Comparison of ENCODE assay signal across 4 cellular contexts in the genomic region with DNA sequence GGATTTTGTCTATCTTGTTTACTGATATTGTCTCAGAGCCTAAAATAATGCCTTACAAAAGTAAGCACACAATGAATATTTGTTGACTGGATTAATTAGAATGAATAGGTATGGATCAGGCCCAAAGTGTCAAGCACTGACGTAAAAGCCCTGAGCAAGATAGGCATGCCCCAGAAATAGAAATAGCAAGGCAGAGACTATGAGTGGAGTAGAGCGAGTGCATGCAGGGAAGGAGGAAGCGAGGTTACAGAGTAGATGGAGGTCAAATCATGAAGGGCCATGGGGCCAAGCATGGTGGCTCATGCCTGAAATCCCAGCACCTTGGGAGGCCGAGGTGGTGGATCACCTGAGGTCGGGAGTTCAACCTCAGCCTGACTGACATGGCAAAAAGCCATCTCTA. TPM values are rescaled to one million over a fixed set of nuclear protein-coding genes. Genes with fewer than 3 reads are reported as not detected.
"Had no signal": no experiment of that assay in that cellular context is flagged by ENCODE, and none has a peak within 500 bp of the region (broad histone marks: within the 10 kb centered on the region; RNA-seq: fewer than 3 reads in every experiment).

No MANE protein-coding gene starts in this region.

- DNase-seq: GDM1, GF-D8 had no signal

- H3K4me3 ChIP-seq: GM12878 had no signal

- ATAC-seq: GM12878 had no signal

RNA-seq across cellular contexts. Expression of gene SFTPD, which starts 51.6 kb away (rescaled TPM):
- total RNA-seq: G401 had no signal
- polyA plus RNA-seq: GM12878 had no signal
